Comparison of ENCODE assay signal across 8 cellular contexts in genomic region chr1:156705321-156705917, GRCh38. TPM values are rescaled to one million over a fixed set of nuclear protein-coding genes. Genes with fewer than 3 reads are reported as not detected.
DNase-seq lines count a peak whose midpoint lies in the region; TF ChIP-seq lines count a peak whose summit lies in the region.

CRABP2 (minus strand) TSS chr1:156705583; CDS start chr1:156705446, 137 bp downstream.

- H3K9me3 ChIP-seq in mucosa of rectum (ENCODE audit: control insufficient read depth in 2 of 2, low read length in 2 of 2), result no peaks in the 10 kb centered on the region
- no peaks in the 10 kb centered on the region for H3K9me3 ChIP-seq in transverse colon

- WGBS in transverse colon (ENCODE audit: low coverage in 1 of 2), 2 donors, result 1% methylated on average over 36 of the region's 42 CpGs; no CpG with 5 or more reads in 1 of the 2 donors

- TF ChIP-seq POLR2A in transverse colon (IDR thresholded peaks at IDR 0.05), result no peak

- H3K27ac ChIP-seq in mucosa of rectum (ENCODE audit: low read depth in 2 of 2, low read length in 2 of 2), result peak within 1 kb of the TSS; percentile 53 to 63
- H3K27ac ChIP-seq in transverse colon, result peak within 1 kb of the TSS; percentile 67 to 75 (median 72)

- TF ChIP-seq EP300 in transverse colon (IDR thresholded peaks at IDR 0.05; ENCODE audit: low read depth), result no peak

- TF ChIP-seq CTCF in transverse colon (IDR thresholded peaks at IDR 0.05), result no peak

- in situ Hi-C loops in transverse colon (cut with MboI; ENCODE audit: low pct_ligation_motif_present in 1 of 4, low pct_unique_long_range_greater_than_20kb in 1 of 4, low sequenced_read_pairs in 3 of 4), result loop anchor here in 1 of 4 donors (10.0 kb wide), 1 partner anchor 159 kb away; the partner anchor contains the start of gene NTRK1

- H3K4me3 ChIP-seq in mucosa of rectum (ENCODE audit: low read length in 2 of 2), result peak within 1 kb of the TSS; percentile 66
- peak within 1 kb of the TSS; percentile 12 to 54 (median 29) for H3K4me3 ChIP-seq in transverse colon

- peaks cover 46% of the 10 kb centered on the region for H3K27me3 Mint-ChIP-seq in T-helper 1 cell treated with Interleukin-12 subunit alpha and Interleukin-12 subunit beta and Interleukin-4 antibody, amounts not matched to agents 30 μg/mL and 1 μg/mL, for 36 hours (ENCODE audit: low read depth)
- peaks cover 89% of the 10 kb centered on the region for H3K27me3 Mint-ChIP-seq in dendritic cell treated with granulocyte-macrophage colony-stimulating factor and Interleukin-4, amounts not matched to agents 40 ng/mL and 50 ng/mL, for 4 days

- H3K9me3 Mint-ChIP-seq in T-helper 1 cell treated with Interleukin-12 subunit alpha and Interleukin-12 subunit beta and Interleukin-4 antibody, amounts not matched to agents 30 μg/mL and 1 μg/mL, for 36 hours, result no peaks in the 10 kb centered on the region
- no peaks in the 10 kb centered on the region for H3K9me3 Mint-ChIP-seq in dendritic cell treated with granulocyte-macrophage colony-stimulating factor and Interleukin-4, amounts not matched to agents 40 ng/mL and 50 ng/mL, for 4 days

- H3K4me3 Mint-ChIP-seq in T-helper 1 cell treated with Interleukin-12 subunit alpha and Interleukin-12 subunit beta and Interleukin-4 antibody, amounts not matched to agents 30 μg/mL and 1 μg/mL, for 36 hours, result peak within 1 kb of the TSS; percentile 84
- peak within 1 kb of the TSS; percentile 69 for H3K4me3 Mint-ChIP-seq in dendritic cell treated with granulocyte-macrophage colony-stimulating factor and Interleukin-4, amounts not matched to agents 40 ng/mL and 50 ng/mL, for 4 days

- H3K36me3 Mint-ChIP-seq in T-helper 1 cell treated with Interleukin-12 subunit alpha and Interleukin-12 subunit beta and Interleukin-4 antibody, amounts not matched to agents 30 μg/mL and 1 μg/mL, for 36 hours (ENCODE audit: low read depth), result peaks cover 1% of the 10 kb centered on the region
- no peaks in the 10 kb centered on the region for H3K36me3 Mint-ChIP-seq in dendritic cell treated with granulocyte-macrophage colony-stimulating factor and Interleukin-4, amounts not matched to agents 40 ng/mL and 50 ng/mL, for 4 days (ENCODE audit: low read depth)

- peaks cover 20 to 24% of the 10 kb centered on the region in 2 donors for H3K27me3 ChIP-seq in mucosa of rectum (ENCODE audit: control insufficient read depth in 2 of 2, insufficient read depth in 2 of 2, low read length in 2 of 2)
- peaks cover 49% of the 10 kb centered on the region for H3K27me3 ChIP-seq in transverse colon

- H3K4me1 ChIP-seq in mucosa of rectum (ENCODE audit: control insufficient read depth in 2 of 2, insufficient read depth in 2 of 2, low read length in 2 of 2) (peaks cover 23 to 26% of the 10 kb centered on the region in 2 donors), transverse colon (peaks cover 31 to 49% (median 37%) of the 10 kb centered on the region in 4 donors)

- peak within 1 kb of the TSS; percentile 62 for H3K27ac Mint-ChIP-seq in T-helper 1 cell treated with Interleukin-12 subunit alpha and Interleukin-12 subunit beta and Interleukin-4 antibody, amounts not matched to agents 30 μg/mL and 1 μg/mL, for 36 hours
- H3K27ac Mint-ChIP-seq in dendritic cell treated with granulocyte-macrophage colony-stimulating factor and Interleukin-4, amounts not matched to agents 40 ng/mL and 50 ng/mL, for 4 days, result peak within 1 kb of the TSS; percentile 50

- peaks cover 17% of the 10 kb centered on the region for H3K4me1 Mint-ChIP-seq in T-helper 1 cell treated with Interleukin-12 subunit alpha and Interleukin-12 subunit beta and Interleukin-4 antibody, amounts not matched to agents 30 μg/mL and 1 μg/mL, for 36 hours (ENCODE audit: low read depth)
- H3K4me1 Mint-ChIP-seq in dendritic cell treated with granulocyte-macrophage colony-stimulating factor and Interleukin-4, amounts not matched to agents 40 ng/mL and 50 ng/mL, for 4 days (ENCODE audit: low read depth), result peaks cover 55% of the 10 kb centered on the region

- DNase-seq in NCI-H748 (lab: John Stamatoyannopoulos, UW; ENCODE audit: unreplicated experiment) (peak; percentile 62), NCI-H748 treated with DMSO at 0.1 percent for 48 hours (lab: John Stamatoyannopoulos, UW) (no peak), transverse colon (peak; percentile 20), Kasumi-1 (lab: John Stamatoyannopoulos, UW) (no peak), HUDEP-2 (lab: John Stamatoyannopoulos, UW; ENCODE audit: unreplicated experiment in 76 of 76) (no peak)

- H3K36me3 ChIP-seq in mucosa of rectum (ENCODE audit: control insufficient read depth in 2 of 2, insufficient read depth in 2 of 2, low read length in 2 of 2) (no peaks in the 10 kb centered on the region), transverse colon (no peaks in the 10 kb centered on the region)

- intact Hi-C loops in dendritic cell treated with granulocyte-macrophage colony-stimulating factor and Interleukin-4, amounts not matched to agents 40 ng/mL and 50 ng/mL, for 4 days (cut with micrococcal nuclease), result no loop called here
- intact Hi-C loops in transverse colon (cut with DNase I; ENCODE audit: low total_unique reads), result no loop called here

- peak within 1 kb of the TSS; percentile 32 to 57 for H3K9ac ChIP-seq in mucosa of rectum (ENCODE audit: low read depth in 1 of 2, low read length in 2 of 2)

RNA-seq across cellular contexts. Expression of gene CRABP2, which starts in this region (rescaled TPM):
- total RNA-seq in transverse colon, result 1 to 10 TPM in 1 of 4 donors, under 1 TPM in 1, not detected in 2; 0.79 to 1.9 TPM

Comparison
In these comparisons a context has a peak if more than half of its experiments do, and no peak if none do; other contexts are left out.
1. DNase-seq: peak in NCI-H748 (single experiment) and transverse colon (single experiment); none in NCI-H748 treated with DMSO at 0.1 percent for 48 hours (single experiment), Kasumi-1 (0 of 2) and HUDEP-2 (0 of 76).